In genomic region chr2:65070856-65071255, GRCh38 we compare ENCODE assay signal across 10 cellular contexts. TPM values are rescaled to one million over a fixed set of nuclear protein-coding genes. Genes with fewer than 3 reads are reported as not detected.
DNase-seq lines count a peak whose midpoint lies in the region; ATAC-seq and TF ChIP-seq lines count a peak whose summit lies in the region.
"Had no signal": no experiment of that assay in that cellular context is flagged by ENCODE, and none has a peak within 500 bp of the region (broad histone marks: within the 10 kb centered on the region; RNA-seq: fewer than 3 reads in every experiment).

No MANE protein-coding gene starts in this region.

- H3K27me3 ChIP-seq in esophagus squamous epithelium, result no peaks in the 10 kb centered on the region
- H3K27me3 ChIP-seq: pancreas had no signal

- H3K4me1 Mint-ChIP-seq in activated T-cell treated with anti-CD3 and anti-CD28 coated beads, Interleukin-2, amount 50 U/mL, for 72 hours (ENCODE audit: low read depth), result peaks cover 24% of the 10 kb centered on the region
- H3K4me1 Mint-ChIP-seq in stimulated activated naive B cell treated with anti-CD40 and anti-IgM and Interleukin-4, amounts not matched to agents 10 μg/mL and 1 μg/mL and 100 μg/mL, for 72 hours, result peaks cover 44 to 57% of the 10 kb centered on the region in 2 donors

- H3K27ac Mint-ChIP-seq in activated T-cell treated with anti-CD3 and anti-CD28 coated beads, Interleukin-2, amount 50 U/mL, for 72 hours, result peak overlapping the region; percentile 90
- H3K27ac Mint-ChIP-seq in stimulated activated naive B cell treated with anti-CD40 and anti-IgM and Interleukin-4, amounts not matched to agents 10 μg/mL and 1 μg/mL and 100 μg/mL, for 72 hours, result peak overlapping the region; percentile 90

- peaks cover 0 to 60% (median 14%) of the 10 kb centered on the region in 3 donors for H3K36me3 ChIP-seq in esophagus squamous epithelium

- no peak for ATAC-seq in activated T-cell treated with anti-CD3 and anti-CD28 coated beads, Interleukin-2, amount 50 U/mL, for 72 hours (replicated peaks in 1 of 2)
- no peak for ATAC-seq in stimulated activated naive B cell treated with anti-CD40 and anti-IgM and Interleukin-4, amounts not matched to agents 10 μg/mL and 1 μg/mL and 100 μg/mL, for 72 hours (replicated peaks)
- ATAC-seq in GM18870 (IDR thresholded peaks at IDR 0.05; ENCODE audit: unreplicated experiment), result no peak
- no peak for ATAC-seq in HG03442 (IDR thresholded peaks at IDR 0.05; ENCODE audit: unreplicated experiment)

- H3K4me3 ChIP-seq in esophagus squamous epithelium, result no peak overlapping the region
- H3K4me3 ChIP-seq: pancreas had no signal

- H3K4me3 Mint-ChIP-seq in activated T-cell treated with anti-CD3 and anti-CD28 coated beads, Interleukin-2, amount 50 U/mL, for 72 hours, result no peak overlapping the region
- no peak overlapping the region for H3K4me3 Mint-ChIP-seq in stimulated activated naive B cell treated with anti-CD40 and anti-IgM and Interleukin-4, amounts not matched to agents 10 μg/mL and 1 μg/mL and 100 μg/mL, for 72 hours

- no peaks in the 10 kb centered on the region for H3K36me3 Mint-ChIP-seq in activated T-cell treated with anti-CD3 and anti-CD28 coated beads, Interleukin-2, amount 50 U/mL, for 72 hours (ENCODE audit: insufficient read depth in 2 of 2)
- H3K36me3 Mint-ChIP-seq in stimulated activated naive B cell treated with anti-CD40 and anti-IgM and Interleukin-4, amounts not matched to agents 10 μg/mL and 1 μg/mL and 100 μg/mL, for 72 hours, result peaks cover 38 to 56% of the 10 kb centered on the region in 2 donors

- no peaks in the 10 kb centered on the region for H3K9me3 ChIP-seq in esophagus squamous epithelium
- H3K9me3 ChIP-seq: pancreas had no signal

- H3K9me3 Mint-ChIP-seq in activated T-cell treated with anti-CD3 and anti-CD28 coated beads, Interleukin-2, amount 50 U/mL, for 72 hours, result no peaks in the 10 kb centered on the region
- no peaks in the 10 kb centered on the region for H3K9me3 Mint-ChIP-seq in stimulated activated naive B cell treated with anti-CD40 and anti-IgM and Interleukin-4, amounts not matched to agents 10 μg/mL and 1 μg/mL and 100 μg/mL, for 72 hours

- intact Hi-C loops in esophagus squamous epithelium (cut with DNase I), result loop anchor here (10.0 kb wide), 1 partner anchor 54 kb away; no protein-coding TSS in a partner anchor

- DNase-seq in activated T-cell treated with anti-CD3 and anti-CD28 coated beads, Interleukin-2, amount 50 U/mL, for 72 hours, result no peak
- DNase-seq in activated T-cell treated with anti-CD3 and anti-CD28 coated beads, Interleukin-2, amount 50 U/mL, for 1 hour, result no peak
- no peak for DNase-seq in esophagus squamous epithelium (lab: John Stamatoyannopoulos, UW)
- no peak for DNase-seq in stimulated activated naive B cell treated with anti-CD40 and anti-IgM and Interleukin-4, amounts not matched to agents 10 μg/mL and 1 μg/mL and 100 μg/mL, for 72 hours
- DNase-seq in NCI-H2107 (lab: John Stamatoyannopoulos, UW), result no peak
- DNase-seq: NCI-H2029 treated with DMSO at 0.1 percent for 48 hours had no signal

- 68 to 82% methylated on average over 4 to 5 of the region's 6 CpGs for WGBS in esophagus squamous epithelium, 2 donors

- H3K27ac ChIP-seq in VCaP, result peak overlapping the region; percentile 44
- peak overlapping the region in 3 of 4 donors; percentile 49 to 68 (median 67) for H3K27ac ChIP-seq in esophagus squamous epithelium

- no peak for TF ChIP-seq POLR2A in esophagus squamous epithelium (IDR thresholded peaks at IDR 0.05)

- no peak for TF ChIP-seq CTCF in VCaP (conservative IDR thresholded peaks at IDR 0.05)
- no peak for TF ChIP-seq CTCF in esophagus squamous epithelium (IDR thresholded peaks at IDR 0.05)

- peaks cover 22 to 72% (median 52%) of the 10 kb centered on the region in 3 donors for H3K4me1 ChIP-seq in esophagus squamous epithelium

- H3K27me3 Mint-ChIP-seq in activated T-cell treated with anti-CD3 and anti-CD28 coated beads, Interleukin-2, amount 50 U/mL, for 72 hours (ENCODE audit: low read depth), result no peaks in the 10 kb centered on the region
- H3K27me3 Mint-ChIP-seq in stimulated activated naive B cell treated with anti-CD40 and anti-IgM and Interleukin-4, amounts not matched to agents 10 μg/mL and 1 μg/mL and 100 μg/mL, for 72 hours, result no peaks in the 10 kb centered on the region

RNA-seq across cellular contexts. Expression of gene CEP68, which starts 14.6 kb away (rescaled TPM):
- total RNA-seq in activated T-cell treated with anti-CD3 and anti-CD28 coated beads, Interleukin-2, amount 50 U/mL, for 72 hours, result 10 to 100 TPM in 1 of 2 donors, 1 to 10 TPM in 1; 6.1 to 10.4 TPM
- total RNA-seq in esophagus squamous epithelium, result 10 to 100 TPM in 2 of 4 donors, 1 to 10 TPM in 2; 3.9 to 17.4 (median 8.6) TPM

RNA-seq across cellular contexts. Expression of gene RAB1A, which starts 59.0 kb away (rescaled TPM):
- 10 to 100 TPM; 85.3 to 90.8 TPM for total RNA-seq in activated T-cell treated with anti-CD3 and anti-CD28 coated beads, Interleukin-2, amount 50 U/mL, for 72 hours
- 100 to 1,000 TPM in 1 of 4 donors, 10 to 100 TPM in 3; 72.6 to 101 (median 78.3) TPM for total RNA-seq in esophagus squamous epithelium
